ENCODE assay signal across 7 cellular contexts in the genomic region with DNA sequence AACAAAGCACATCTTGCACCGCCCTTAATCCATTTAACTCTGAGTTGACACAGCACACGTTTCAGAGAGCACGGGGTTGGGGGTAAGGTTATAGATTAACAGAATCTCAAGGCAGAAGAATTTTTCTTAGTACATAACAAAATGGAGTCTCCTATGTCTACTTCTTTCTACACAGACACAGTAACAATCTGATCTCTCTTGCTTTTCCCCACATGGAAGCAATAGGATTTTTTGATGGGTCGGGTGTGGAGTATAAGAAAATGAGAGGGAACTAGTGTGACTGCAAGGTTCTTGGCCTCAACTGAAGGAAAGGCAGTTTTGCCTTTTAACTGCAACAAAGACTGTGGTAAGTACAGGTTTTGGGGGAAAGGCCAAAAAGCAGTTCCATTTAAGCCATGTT.
DNase-seq lines count a peak whose midpoint lies in the region; FAIRE-seq and TF ChIP-seq lines count a peak whose summit lies in the region.
"Not testable (repeated sequence)": the region's sequence is repeated elsewhere in the genome, so short reads cannot be mapped to it uniquely, and the experiment has no call there.

No MANE protein-coding gene starts in this region.

- H3K36me3 ChIP-seq in Caco-2 (ENCODE audit: control insufficient read depth, insufficient read depth, low read length); HUES48 (ENCODE audit: control insufficient read depth, insufficient read depth, low read length); H1 (ENCODE audit: control insufficient read depth in 2 of 4, insufficient read depth in 4 of 4, low read length in 3 of 4); hepatocyte (replicated peaks; ENCODE audit: insufficient read depth, low read depth): not testable (repeated sequence)

- not testable (repeated sequence) for H3K4me3 ChIP-seq in Caco-2 (ENCODE audit: low read depth, low read length); HUES48 (ENCODE audit: low read depth, low read length); H1 (ENCODE audit: extremely low read depth in 1 of 4, insufficient read depth in 2 of 4, low read depth in 3 of 4, low read length in 4 of 4); hepatocyte

- not testable (repeated sequence) for H4K20me1 ChIP-seq in H1 (replicated peaks in 1 of 2; ENCODE audit: control insufficient read depth in 1 of 2, insufficient read depth in 2 of 2, low read length in 2 of 2); hepatocyte (ENCODE audit: insufficient read depth, poor library complexity, severe bottlenecking)

- peaks cover 33% of the 10 kb centered on the region for H3K4me1 Mint-ChIP-seq in Caco-2 (ENCODE audit: low read depth, unreplicated experiment)
- peaks cover 21% of the 10 kb centered on the region for H3K4me1 Mint-ChIP-seq in nephron
- H3K4me1 Mint-ChIP-seq in type B pancreatic cell (ENCODE audit: unreplicated experiment) = peaks cover 21% of the 10 kb centered on the region

- peak overlapping the region; percentile 82; the same call in 1 of the 2 replicates for H2BK12ac ChIP-seq in H1 (ENCODE audit: low read depth, low read length)

- not testable (repeated sequence) for H3K9me3 ChIP-seq in Caco-2; HUES48 (ENCODE audit: control insufficient read depth, insufficient read depth, low read length); H1 (ENCODE audit: insufficient read depth in 2 of 2, low read depth in 1 of 2, low read length in 1 of 2); hepatocyte (ENCODE audit: low read depth)

- not testable (repeated sequence) for H3K27me3 Mint-ChIP-seq in Caco-2 (ENCODE audit: insufficient read depth, unreplicated experiment); nephron (ENCODE audit: low read depth); type B pancreatic cell

- not testable (repeated sequence) for H3K9me2 ChIP-seq in hepatocyte (replicated peaks; ENCODE audit: insufficient read depth)

- 0 out of 2 replicates have a peak overlapping the region, but pooled peaks have one; percentile 42 for H2AK5ac ChIP-seq in H1 (ENCODE audit: low read depth, low read length)

- CTCF ChIA-PET in Caco-2 (lab: Charles Lee) = not testable (repeated sequence)
- CTCF ChIA-PET in H1 (lab: Charles Lee; ENCODE audit: partially characterized antibody) = interaction anchor here (1.0 kb wide), 1 partner anchor 92 kb away, joined by 3 read pairs; no protein-coding TSS in a partner anchor

- TF ChIP-seq CTCF in Caco-2 (IDR thresholded peaks at IDR 0.05; ENCODE audit: insufficient read depth in 1 of 2, low read depth in 1 of 2, low read length in 1 of 2, severe bottlenecking in 1 of 2, unreplicated experiment in 1 of 2); H1 (IDR thresholded peaks at IDR 0.05; ENCODE audit: control extremely low read depth in 1 of 3, insufficient read depth in 1 of 3, low read depth in 1 of 3, low read length in 3 of 3); hepatocyte (IDR thresholded peaks at IDR 0.05; ENCODE audit: poor library complexity); nephron (IDR thresholded peaks at IDR 0.05; ENCODE audit: unreplicated experiment in 3 of 3); type B pancreatic cell (conservative IDR thresholded peaks at IDR 0.05): not testable (repeated sequence)

- H3K36me3 Mint-ChIP-seq in Caco-2 (ENCODE audit: insufficient read depth, unreplicated experiment) (peaks cover 11% of the 10 kb centered on the region), nephron (ENCODE audit: low read depth) (peaks cover 22% of the 10 kb centered on the region), type B pancreatic cell (peaks cover 13% of the 10 kb centered on the region)

- not testable (repeated sequence) for TF ChIP-seq EP300 in H1 (IDR thresholded peaks at IDR 0.05; ENCODE audit: borderline replicate concordance in 1 of 2, low read depth in 2 of 2, low read length in 2 of 2)

- H3K18ac ChIP-seq in H1 (ENCODE audit: extremely low read depth, low read length) = peak overlapping the region; percentile 25; the same call in 1 of the 2 replicates

- H2BK15ac ChIP-seq in H1 (ENCODE audit: low read length) = not testable (repeated sequence)

- H3K4me1 ChIP-seq in Caco-2 (peaks cover 34% of the 10 kb centered on the region), HUES48 (ENCODE audit: control insufficient read depth, insufficient read depth, low read length) (peaks cover 35% of the 10 kb centered on the region), H1 (replicated peaks in 1 of 4; ENCODE audit: control insufficient read depth in 3 of 4, insufficient read depth in 4 of 4, low read length in 3 of 4) (peaks cover 0 to 11% (median 8%) of the 10 kb centered on the region in 4 experiments; a peak in 3 of 7 replicates), hepatocyte (ENCODE audit: insufficient read depth) (peaks cover 23% of the 10 kb centered on the region)

- TF ChIP-seq POLR2A in H1 (IDR thresholded peaks at IDR 0.05; ENCODE audit: control extremely low read depth in 1 of 2, low read depth in 2 of 2, low read length in 2 of 2) = not testable (repeated sequence)

- BruUV-seq in Caco-2 (replicated peaks; lab: Mats Ljungman, UMichigan) = not testable (repeated sequence)

- peak overlapping the region; percentile 71 for H3K27ac ChIP-seq in HUES48 (ENCODE audit: low read depth, low read length)
- H3K27ac ChIP-seq in H1 (ENCODE audit: low read depth, low read length) = not testable (repeated sequence)
- H3K27ac ChIP-seq in hepatocyte = peak overlapping the region; percentile 86

- not testable (repeated sequence) for H3K79me2 ChIP-seq in H1 (ENCODE audit: control insufficient read depth in 1 of 2, insufficient read depth in 2 of 2, low read length in 2 of 2); hepatocyte

- POLR2A ChIA-PET in Caco-2 (lab: Charles Lee) = not testable (repeated sequence)
- POLR2A ChIA-PET in H1 (lab: Charles Lee; ENCODE audit: partially characterized antibody) = interaction anchor here (1.0 kb wide), 1 partner anchor 15 kb away, joined by 3 read pairs; no protein-coding TSS in a partner anchor

- not testable (repeated sequence) for FAIRE-seq in H1 (lab: Jason Lieb, UNC)

- intact Hi-C loops in Caco-2 (cut with micrococcal nuclease; ENCODE audit: unreplicated experiment) = not testable (repeated sequence)

- not testable (repeated sequence) for H3K79me1 ChIP-seq in H1 (ENCODE audit: low read depth, low read length)

- H2BK5ac ChIP-seq in H1 (ENCODE audit: low read depth, low read length) = not testable (repeated sequence)

- not testable (repeated sequence) for H3K23me2 ChIP-seq in H1 (ENCODE audit: low read depth, low read length)

- not testable (repeated sequence) for H4K8ac ChIP-seq in H1 (ENCODE audit: extremely low read depth, insufficient read depth, low read length)

- TF ChIP-seq RAD21 in H1 (IDR thresholded peaks at IDR 0.05 in 1 of 2, conservative IDR thresholded peaks at IDR 0.05 in 1 of 2; ENCODE audit: low read depth in 2 of 2, low read length in 2 of 2) = not testable (repeated sequence)

- H4K91ac ChIP-seq in H1 (replicated peaks; ENCODE audit: insufficient read length, low read length) = peak overlapping the region; percentile 93

- not testable (repeated sequence) for H3K4me3 Mint-ChIP-seq in Caco-2 (ENCODE audit: unreplicated experiment); nephron; type B pancreatic cell

- not testable (repeated sequence) for H3K27me3 ChIP-seq in Caco-2 (replicated peaks; ENCODE audit: control insufficient read depth, insufficient read depth, low read length); HUES48 (ENCODE audit: control insufficient read depth, insufficient read depth, low read length); H1 (replicated peaks in 1 of 4; ENCODE audit: control insufficient read depth in 3 of 4, extremely low read depth in 1 of 4, insufficient read depth in 3 of 4, low read length in 3 of 4); hepatocyte

- H3K27ac Mint-ChIP-seq in Caco-2 (ENCODE audit: unreplicated experiment) (peak overlapping the region; percentile 65), nephron (peak overlapping the region in 2 of 3 experiments; percentile 68 to 91), type B pancreatic cell (peak overlapping the region; percentile 35)

- DNase-seq in Caco-2; H1 (ENCODE audit: low read depth in 1 of 2, low spot score in 2 of 2); hepatocyte (ENCODE audit: low spot score); type B pancreatic cell (ENCODE audit: extremely low spot score, unreplicated experiment): not testable (repeated sequence)
- DNase-seq in NCI-H82 (lab: John Stamatoyannopoulos, UW) = peak; percentile 37

- peak overlapping the region; percentile 93 for H2BK120ac ChIP-seq in H1 (replicated peaks; ENCODE audit: low read depth, low read length)

- H2BK20ac ChIP-seq in H1 (ENCODE audit: low read length) = not testable (repeated sequence)

- not testable (repeated sequence) for H2AFZ ChIP-seq in H1 (ENCODE audit: low read length); hepatocyte

- not testable (repeated sequence) for H3K4me2 ChIP-seq in H1 (ENCODE audit: insufficient read depth in 1 of 2, low read depth in 2 of 2, low read length in 2 of 2); hepatocyte

- 0 out of 2 replicates have a peak overlapping the region, but pooled peaks have one; percentile 9 for H3K9ac ChIP-seq in HUES48 (ENCODE audit: low read depth, low read length)
- H3K9ac ChIP-seq in H1 (replicated peaks in 1 of 4; ENCODE audit: extremely low read depth in 1 of 4, low read depth in 3 of 4, low read length in 3 of 4) = not testable (repeated sequence)

- peaks cover 16% of the 10 kb centered on the region for H3K9me3 Mint-ChIP-seq in Caco-2 (ENCODE audit: unreplicated experiment)
- not testable (repeated sequence) for H3K9me3 Mint-ChIP-seq in nephron, type B pancreatic cell

- WGBS in H1 (ENCODE audit: extremely low coverage in 1 of 2, insufficient coverage in 1 of 2, insufficient read length in 1 of 2, insufficient replicate concordance in 2 of 2, low coverage in 1 of 2, low lambda C conversion rate in 2 of 2, missing lambda C conversion rate in 1 of 2), 2 experiments = 90% methylated on average over 1 of the region's 4 CpGs; no CpG with 5 or more reads in 1 of the 2 experiments
- 86% methylated on average over 1 of the region's 4 CpGs for WGBS in hepatocyte (ENCODE audit: low lambda C conversion rate, missing lambda C conversion rate)

- H3K4ac ChIP-seq in H1 (replicated peaks; ENCODE audit: insufficient read length, low read depth, low read length) = peak overlapping the region; percentile 59

- not testable (repeated sequence) for H4K5ac ChIP-seq in H1 (ENCODE audit: insufficient read length, low read depth, low read length)

- H3K14ac ChIP-seq in H1 (ENCODE audit: insufficient read length) = not testable (repeated sequence)

- peak overlapping the region; percentile 56 for H3K56ac ChIP-seq in H1 (replicated peaks; ENCODE audit: insufficient read length, low read depth, low read length)

- H3K23ac ChIP-seq in H1 (ENCODE audit: insufficient read length) = not testable (repeated sequence)
